In the genomic region with DNA sequence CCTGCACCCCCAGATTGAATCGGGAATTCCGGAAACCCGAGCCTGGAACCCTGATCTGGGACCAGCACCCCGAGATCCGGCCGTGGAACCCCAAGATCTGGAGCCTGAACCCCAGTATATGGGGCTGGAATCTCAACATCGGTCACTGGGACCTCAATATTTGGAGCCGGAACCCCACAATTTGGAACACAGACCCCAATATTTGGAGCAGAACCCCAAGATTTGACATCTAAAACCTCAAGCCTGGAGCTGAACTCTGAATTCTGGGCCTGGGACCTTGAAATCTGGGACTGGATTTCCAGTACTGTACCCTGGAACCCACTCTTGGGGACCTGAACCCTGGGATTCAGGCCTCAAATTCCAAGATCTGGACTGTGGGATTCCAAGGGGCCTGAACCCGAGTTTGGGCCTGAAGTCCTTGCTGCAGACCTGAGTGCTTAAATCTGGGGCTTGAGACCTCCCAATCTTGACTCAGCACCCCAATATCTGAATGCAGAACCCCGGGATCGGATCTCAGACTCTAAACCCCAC, we compare ENCODE assay signal across 8 cellular contexts. TPM values are rescaled to one million over a fixed set of nuclear protein-coding genes. Genes with fewer than 3 reads are reported as not detected.
A peak's percentile ranks its signal among the peaks of the same experiment; 100 is the strongest.
DNase-seq lines count a peak whose midpoint lies in the region; TF ChIP-seq lines count a peak whose summit lies in the region.

No MANE protein-coding gene starts in this region.

- peak overlapping the region; percentile 55 to 73 (median 66) for H3K4me3 ChIP-seq in BLaER1 treated with 17β-estradiol and CSF1 and Interleukin-3, amounts not matched to agents 10 nM and 100 nM
- H3K4me3 ChIP-seq in MG63 (peak overlapping the region; percentile 59), ectodermal cell (ENCODE audit: insufficient read depth, low read depth, low read length) (peak overlapping the region; percentile 59)

- whole genome bisulfite sequencing in ectodermal cell, 2 experiments = 30 to 34% methylated on average over 11 of the region's 11 CpGs

- H3K27ac Mint-ChIP-seq in nephron progenitor cell = no peak overlapping the region

- peaks cover 30 to 42% (median 37%) of the 10 kb centered on the region in 10 experiments for H3K4me1 ChIP-seq in BLaER1 treated with 17β-estradiol and CSF1 and Interleukin-3, amounts not matched to agents 10 nM and 100 nM
- peaks cover 4% of the 10 kb centered on the region for H3K4me1 ChIP-seq in ectodermal cell (ENCODE audit: control insufficient read depth, insufficient read depth, low read length)

- peak overlapping the region; percentile 83 for H3K4me3 Mint-ChIP-seq in nephron progenitor cell

- H3K36me3 Mint-ChIP-seq in nephron progenitor cell (ENCODE audit: low read depth) = peaks cover 15% of the 10 kb centered on the region

- no peak for DNase-seq in MG63
- no peak for DNase-seq in nephron progenitor cell
- DNase-seq in germinal center (ENCODE audit: low spot score) = no peak
- no peak for DNase-seq in 8988T
- no peak for DNase-seq in NCI-H2107 treated with DMSO at 0.1 percent for 48 hours (lab: John Stamatoyannopoulos, UW; ENCODE audit: unreplicated experiment)
- DNase-seq in HK-2 (ENCODE audit: unreplicated experiment) = no peak

- H3K27me3 ChIP-seq in BLaER1 treated with 17β-estradiol and CSF1 and Interleukin-3, amounts not matched to agents 10 nM and 100 nM = peaks cover 17 to 42% (median 30%) of the 10 kb centered on the region in 11 experiments; a peak in 20 of 22 replicates
- H3K27me3 ChIP-seq in MG63 = peaks cover 3% of the 10 kb centered on the region; the same call in 1 of the 2 replicates
- no peaks in the 10 kb centered on the region for H3K27me3 ChIP-seq in ectodermal cell (ENCODE audit: control insufficient read depth, insufficient read depth, low read length, poor library complexity, severe bottlenecking)

- peaks cover 0 to 9% (median 0%) of the 10 kb centered on the region in 11 experiments; a peak in 1 of 22 replicates for H3K36me3 ChIP-seq in BLaER1 treated with 17β-estradiol and CSF1 and Interleukin-3, amounts not matched to agents 10 nM and 100 nM
- no peaks in the 10 kb centered on the region for H3K36me3 ChIP-seq in MG63
- peaks cover 9% of the 10 kb centered on the region for H3K36me3 ChIP-seq in ectodermal cell (ENCODE audit: control insufficient read depth, insufficient read depth, low read length)

- peaks cover 8% of the 10 kb centered on the region for H3K27me3 Mint-ChIP-seq in nephron progenitor cell (ENCODE audit: low read depth, poor library complexity)

- peak overlapping the region in 10 of 11 experiments; percentile 20 to 69 (median 51); a peak in 18 of 22 replicates for H3K27ac ChIP-seq in BLaER1 treated with 17β-estradiol and CSF1 and Interleukin-3, amounts not matched to agents 10 nM and 100 nM
- no peak overlapping the region for H3K27ac ChIP-seq in ectodermal cell (ENCODE audit: insufficient read depth, low read depth, low read length, poor library complexity, severe bottlenecking)

- H3K4me1 Mint-ChIP-seq in nephron progenitor cell = peaks cover 33% of the 10 kb centered on the region

- H3K4me2 ChIP-seq in BLaER1 treated with 17β-estradiol and CSF1 and Interleukin-3, amounts not matched to agents 10 nM and 100 nM = peak overlapping the region; percentile 73 to 91 (median 87)

- no peaks in the 10 kb centered on the region for H3K9me3 Mint-ChIP-seq in nephron progenitor cell

- H3K9ac ChIP-seq in BLaER1 treated with 17β-estradiol and CSF1 and Interleukin-3, amounts not matched to agents 10 nM and 100 nM = peak overlapping the region; percentile 62 to 80 (median 78)

- TF ChIP-seq CTCF in nephron progenitor cell (IDR thresholded peaks at IDR 0.05) = no peak

- H3K9me3 ChIP-seq in BLaER1 treated with 17β-estradiol and CSF1 and Interleukin-3, amounts not matched to agents 10 nM and 100 nM (replicated peaks in 1 of 11) = no peaks in the 10 kb centered on the region
- H3K9me3 ChIP-seq in MG63 (no peaks in the 10 kb centered on the region), ectodermal cell (ENCODE audit: control insufficient read depth, low read length) (no peaks in the 10 kb centered on the region)

- peaks cover 0 to 36% (median 12%) of the 10 kb centered on the region in 11 experiments; a peak in 12 of 22 replicates for H4K20me1 ChIP-seq in BLaER1 treated with 17β-estradiol and CSF1 and Interleukin-3, amounts not matched to agents 10 nM and 100 nM

RNA-seq across cellular contexts. Expression of gene LRFN3, which starts 0.6 kb away (rescaled TPM):
- 2.3 and 2.9 TPM in 2 replicates for total RNA-seq in MG63 (2014; rRNA removed; shearing (Covaris generic); ENCODE audit: low replicate concordance)
- 28.0 TPM for polyA plus RNA-seq in ectodermal cell (2013, experiment 1 of 4)
- 33.3 TPM for polyA plus RNA-seq in ectodermal cell (2013, experiment 2 of 4)
- 34.4 TPM for polyA plus RNA-seq in ectodermal cell (2013, experiment 3 of 4)
- 32.7 TPM for polyA plus RNA-seq in ectodermal cell (2013, experiment 4 of 4)

RNA-seq across cellular contexts. Expression of gene TYROBP, which starts 28.7 kb away (rescaled TPM):
- not detected in 2 replicates for total RNA-seq in MG63 (2014; rRNA removed; shearing (Covaris generic); ENCODE audit: low replicate concordance)
- polyA plus RNA-seq in ectodermal cell (2013, experiment 1 of 4) = not detected
- polyA plus RNA-seq in ectodermal cell (2013, experiment 2 of 4) = not detected
- not detected for polyA plus RNA-seq in ectodermal cell (2013, experiment 3 of 4)
- polyA plus RNA-seq in ectodermal cell (2013, experiment 4 of 4) = not detected

RNA-seq across cellular contexts. Expression of gene HCST, which starts 34.5 kb away (rescaled TPM):
- total RNA-seq in MG63 (2014; rRNA removed; shearing (Covaris generic); ENCODE audit: low replicate concordance) = not detected in 2 replicates
- polyA plus RNA-seq in ectodermal cell (2013, experiment 1 of 4) = not detected
- not detected for polyA plus RNA-seq in ectodermal cell (2013, experiment 2 of 4)
- polyA plus RNA-seq in ectodermal cell (2013, experiment 3 of 4) = not detected
- polyA plus RNA-seq in ectodermal cell (2013, experiment 4 of 4) = not detected

RNA-seq across cellular contexts. Expression of gene NFKBID, which starts 36.5 kb away (rescaled TPM):
- total RNA-seq in MG63 (2014; rRNA removed; shearing (Covaris generic); ENCODE audit: low replicate concordance) = 0.81 and 2.1 TPM in 2 replicates
- polyA plus RNA-seq in ectodermal cell (2013, experiment 1 of 4) = 6.9 TPM
- 8.1 TPM for polyA plus RNA-seq in ectodermal cell (2013, experiment 2 of 4)
- 5.7 TPM for polyA plus RNA-seq in ectodermal cell (2013, experiment 3 of 4)
- polyA plus RNA-seq in ectodermal cell (2013, experiment 4 of 4) = 10.5 TPM

RNA-seq across cellular contexts. Expression of gene SDHAF1, which starts 58.2 kb away (rescaled TPM):
- total RNA-seq in MG63 (2014; rRNA removed; shearing (Covaris generic); ENCODE audit: low replicate concordance) = 46.1 and 77.8 TPM in 2 replicates
- 9.9 TPM for polyA plus RNA-seq in ectodermal cell (2013, experiment 1 of 4)
- polyA plus RNA-seq in ectodermal cell (2013, experiment 2 of 4) = 9.6 TPM
- polyA plus RNA-seq in ectodermal cell (2013, experiment 3 of 4) = 10.0 TPM
- polyA plus RNA-seq in ectodermal cell (2013, experiment 4 of 4) = 11.0 TPM
